ENCODE assay signal across 9 cellular contexts in the genomic region with DNA sequence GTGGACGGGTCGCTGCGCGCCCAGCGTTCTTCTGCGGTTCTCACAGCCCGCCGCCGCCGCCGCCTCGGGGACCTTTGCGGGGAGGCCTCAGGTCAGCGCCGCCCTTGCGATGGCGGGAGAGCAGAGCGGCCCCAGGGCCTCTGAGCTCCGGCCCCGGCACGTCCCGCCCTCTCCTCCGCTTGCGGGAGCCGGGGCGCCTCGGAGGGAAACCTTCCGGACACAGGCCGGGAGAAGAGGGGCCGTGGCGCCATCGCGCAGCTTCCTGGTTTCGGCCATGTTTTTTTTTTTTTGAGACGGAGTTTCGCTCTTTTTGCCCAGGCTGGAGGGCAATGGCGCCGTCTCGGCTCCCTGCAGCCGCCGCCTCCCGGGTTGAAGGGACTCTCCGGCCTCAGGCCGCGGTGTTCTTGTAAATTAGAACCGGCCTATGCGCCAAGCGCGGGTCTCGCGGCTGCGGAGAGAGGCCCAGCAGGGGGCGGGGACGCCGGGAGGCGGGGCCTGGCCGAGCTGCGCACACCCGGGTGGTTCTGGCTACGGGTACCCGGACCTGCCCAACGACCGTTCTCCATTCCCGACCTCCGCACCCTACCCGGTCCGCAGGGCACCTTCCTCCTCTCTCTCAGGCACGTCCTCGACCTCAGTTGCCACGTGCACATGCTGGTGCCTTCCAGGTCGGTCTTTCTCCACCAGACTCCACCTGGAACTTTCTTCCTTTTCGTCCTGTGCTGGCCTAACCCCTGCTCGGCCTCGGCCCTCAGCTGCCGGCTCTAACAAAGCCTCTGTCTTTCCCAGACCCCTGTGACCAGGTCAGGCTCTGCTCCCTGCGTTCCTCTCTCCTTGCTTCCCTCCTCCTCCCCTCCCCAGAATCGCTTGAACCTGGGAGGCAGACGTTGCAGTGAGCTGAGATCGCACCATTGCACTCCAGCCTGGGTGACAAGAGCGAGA. TPM values are rescaled to one million over a fixed set of nuclear protein-coding genes. Genes with fewer than 3 reads are reported as not detected.
DNase-seq lines count a peak whose midpoint lies in the region; ATAC-seq and TF ChIP-seq lines count a peak whose summit lies in the region.
"Had no signal": no experiment of that assay in that cellular context is flagged by ENCODE, and none has a peak within 500 bp of the region (broad histone marks: within the 10 kb centered on the region; RNA-seq: fewer than 3 reads in every experiment).

No MANE protein-coding gene starts in this region.

- H3K36me3 Mint-ChIP-seq in activated CD8-positive, alpha-beta T cell treated with anti-CD3 and anti-CD28 coated beads, Interleukin-2, amount 10 ng/mL, durations not matched to agents 7 days and 5 days (ENCODE audit: low read depth), result peaks cover 59% of the 10 kb centered on the region

- CTCF ChIA-PET in activated CD8-positive, alpha-beta T cell treated with anti-CD3 and anti-CD28 coated beads, Interleukin-2, amount 10 ng/mL, durations not matched to agents 7 days and 5 days (lab: Charles Lee), result interaction anchor here (1.2 to 3.7 kb wide), 13 partner anchors 10 to 47 kb away, joined by 3 to 42 read pairs (median 6); partner anchors contain the start of gene ZFP62

- ATAC-seq in GM18858 (IDR thresholded peaks at IDR 0.05; ENCODE audit: unreplicated experiment) (peak; percentile 61), HG03060 (IDR thresholded peaks at IDR 0.05; ENCODE audit: low read depth, unreplicated experiment) (peak; percentile 42)
- ATAC-seq in activated CD8-positive, alpha-beta T cell treated with anti-CD3 and anti-CD28 coated beads, Interleukin-2, amount 10 ng/mL, durations not matched to agents 7 days and 5 days, result peak; percentile 79

- POLR2A ChIA-PET in activated CD8-positive, alpha-beta T cell treated with anti-CD3 and anti-CD28 coated beads, Interleukin-2, amount 10 ng/mL, durations not matched to agents 7 days and 5 days (lab: Charles Lee), result interaction anchor here (0.6 to 5.3 kb wide), 15 partner anchors 10 to 429 kb away, joined by 3 to 244 read pairs (median 4); partner anchors contain the start of genes MGAT1, TRIM52 and ZFP62

- peak overlapping the region; percentile 99 for H3K27ac Mint-ChIP-seq in activated CD8-positive, alpha-beta T cell treated with anti-CD3 and anti-CD28 coated beads, Interleukin-2, amount 10 ng/mL, durations not matched to agents 7 days and 5 days

- H3K4me3 Mint-ChIP-seq in activated CD8-positive, alpha-beta T cell treated with anti-CD3 and anti-CD28 coated beads, Interleukin-2, amount 10 ng/mL, durations not matched to agents 7 days and 5 days, result peak overlapping the region; percentile 96

- no peak for TF ChIP-seq CTCF in AG09309 (IDR thresholded peaks at IDR 0.05; ENCODE audit: control insufficient read depth, insufficient read depth, low read depth, low read length, missing control alignments)

- DNase-seq in AG09309 (ENCODE audit: low read depth) (no peak), NCI-H345 treated with DMSO at 0.1 percent for 48 hours (lab: John Stamatoyannopoulos, UW; ENCODE audit: unreplicated experiment) (peak; percentile 66), ecto neural progenitor cell (ENCODE audit: low spot score) (peak; percentile 81), lung microvascular endothelial cell (ENCODE audit: low read depth in 2 of 2) (peak; percentile 75 to 78)
- peak; percentile 81 for DNase-seq in activated CD8-positive, alpha-beta T cell treated with anti-CD3 and anti-CD28 coated beads, Interleukin-2, amount 10 ng/mL, durations not matched to agents 7 days and 5 days
- DNase-seq in stimulated activated CD4-positive, alpha-beta T cell treated with anti-CD3 and anti-CD28 coated beads, TNF-alpha, amount 100 ng/mL, for 48 hours (ENCODE audit: low read depth in 3 of 3), result peak; percentile 50 to 81 (median 55)

- H3K4me3 ChIP-seq in AG09309 (ENCODE audit: control insufficient read depth, low read depth, low read length), result peak overlapping the region; percentile 68
- H3K4me3 ChIP-seq: SK-N-MC had no signal

- H3K9me3 Mint-ChIP-seq in activated CD8-positive, alpha-beta T cell treated with anti-CD3 and anti-CD28 coated beads, Interleukin-2, amount 10 ng/mL, durations not matched to agents 7 days and 5 days (ENCODE audit: insufficient read depth), result peaks cover 4% of the 10 kb centered on the region

- H3K27me3 Mint-ChIP-seq in activated CD8-positive, alpha-beta T cell treated with anti-CD3 and anti-CD28 coated beads, Interleukin-2, amount 10 ng/mL, durations not matched to agents 7 days and 5 days (ENCODE audit: low read depth), result no peaks in the 10 kb centered on the region

- peaks cover 34% of the 10 kb centered on the region for H3K4me1 Mint-ChIP-seq in activated CD8-positive, alpha-beta T cell treated with anti-CD3 and anti-CD28 coated beads, Interleukin-2, amount 10 ng/mL, durations not matched to agents 7 days and 5 days (ENCODE audit: low read depth)

RNA-seq across cellular contexts. Expression of gene MGAT1, which starts 28.8 kb away (rescaled TPM):
- 100 to 1,000 TPM; 154 to 161 TPM for total RNA-seq in activated CD8-positive, alpha-beta T cell treated with anti-CD3 and anti-CD28 coated beads, Interleukin-2, amount 10 ng/mL, durations not matched to agents 7 days and 5 days
- 65.8 and 129 TPM in 2 replicates for total RNA-seq in lung microvascular endothelial cell

RNA-seq across cellular contexts. Expression of gene ZFP62, which starts 29.7 kb away (rescaled TPM):
- 10 to 100 TPM; 22.8 to 25.3 TPM for total RNA-seq in activated CD8-positive, alpha-beta T cell treated with anti-CD3 and anti-CD28 coated beads, Interleukin-2, amount 10 ng/mL, durations not matched to agents 7 days and 5 days
- 10.5 and 13.7 TPM in 2 replicates for total RNA-seq in lung microvascular endothelial cell
